27 cellular contexts compared by ENCODE assay signal in genomic region chrX:1476682-1477081, GRCh38. TPM values are rescaled to one million over a fixed set of nuclear protein-coding genes. Genes with fewer than 3 reads are reported as not detected.
A peak's percentile ranks its signal among the peaks of the same experiment; 100 is the strongest.
DNase-seq lines count a peak whose midpoint lies in the region; ATAC-seq and TF ChIP-seq lines count a peak whose summit lies in the region.
"Had no signal": no experiment of that assay in that cellular context is flagged by ENCODE, and none has a peak within 500 bp of the region (broad histone marks: within the 10 kb centered on the region; RNA-seq: fewer than 3 reads in every experiment).

No MANE protein-coding gene starts in this region.

- peaks cover 62% of the 10 kb centered on the region for H3K79me2 ChIP-seq in Karpas-422 (ENCODE audit: low read length)

- H4K20me1 ChIP-seq in Karpas-422 (ENCODE audit: insufficient read depth, low read depth, low read length): no peaks in the 10 kb centered on the region

- no peaks in the 10 kb centered on the region for H3K27me3 ChIP-seq in Karpas-422 (ENCODE audit: low read length)
- H3K27me3 ChIP-seq in esophagus muscularis mucosa: peaks cover 0 to 9% (median 0%) of the 10 kb centered on the region in 4 donors
- no peaks in the 10 kb centered on the region for H3K27me3 ChIP-seq in spleen (replicated peaks in 1 of 7)
- H3K27me3 ChIP-seq: SJCRH30 had no signal

- ATAC-seq in HG03439 (IDR thresholded peaks at IDR 0.05; ENCODE audit: unreplicated experiment) (no peak), GM19452 (IDR thresholded peaks at IDR 0.05; ENCODE audit: unreplicated experiment) (no peak)
- ATAC-seq: A549; activated naive CD8-positive, alpha-beta T cell treated with anti-CD3 and anti-CD28 coated beads, Interleukin-2, amount 50 U/mL, for 24 hours; left ventricle myocardium superior had no signal

- no peak for TF ChIP-seq POLR2A in esophagus muscularis mucosa (IDR thresholded peaks at IDR 0.05; ENCODE audit: low read depth)
- no peak for TF ChIP-seq POLR2A in spleen (IDR thresholded peaks at IDR 0.05)

- H3K4me2 ChIP-seq in Karpas-422 (ENCODE audit: low read depth, low read length, poor library complexity, severe bottlenecking): no peak overlapping the region
- H3K4me2 ChIP-seq: A549 had no signal

- TF ChIP-seq EP300 in esophagus muscularis mucosa (IDR thresholded peaks at IDR 0.05): no peak

- no peaks in the 10 kb centered on the region for H3K9me2 ChIP-seq in Karpas-422 (replicated peaks; ENCODE audit: insufficient read depth, low read length)

- WGBS in esophagus muscularis mucosa: 86% methylated on average over 4 of the region's 5 CpGs
- 93 to 100% (median 97%) methylated on average over 3 to 5 of the region's 5 CpGs for WGBS in spleen, 5 donors

- intact Hi-C loops in esophagus muscularis mucosa (cut with DNase I): no loop called here
- intact Hi-C loops in spleen (cut with DNase I; ENCODE audit: low total_unique reads): no loop called here

- no peak overlapping the region for H3K4me3 ChIP-seq in Karpas-422 (ENCODE audit: low read length)
- no peak overlapping the region for H3K4me3 ChIP-seq in esophagus muscularis mucosa
- H3K4me3 ChIP-seq in spleen: no peak overlapping the region
- H3K4me3 ChIP-seq: A549, SJCRH30, tibial artery had no signal

- H3K9ac ChIP-seq in Karpas-422 (ENCODE audit: low read length): no peak overlapping the region

- H3K36me3 ChIP-seq in Karpas-422 (ENCODE audit: insufficient read depth, low read length): peaks cover 43% of the 10 kb centered on the region
- H3K36me3 ChIP-seq in esophagus muscularis mucosa: no peaks in the 10 kb centered on the region
- H3K36me3 ChIP-seq in spleen: peaks cover 0 to 6% (median 0%) of the 10 kb centered on the region in 6 donors
- H3K36me3 ChIP-seq: SJCRH30, tibial artery had no signal

- H3K9me3 ChIP-seq in Karpas-422 (ENCODE audit: low read length): no peaks in the 10 kb centered on the region
- peaks cover 0 to 19% (median 16%) of the 10 kb centered on the region in 4 donors for H3K9me3 ChIP-seq in esophagus muscularis mucosa
- H3K9me3 ChIP-seq in spleen: peaks cover 0 to 13% (median 10%) of the 10 kb centered on the region in 8 donors
- H3K9me3 ChIP-seq: A549, Caco-2 had no signal

- TF ChIP-seq CTCF in esophagus muscularis mucosa (IDR thresholded peaks at IDR 0.05) (no peak), spleen (IDR thresholded peaks at IDR 0.05 in 8 of 11, conservative IDR thresholded peaks at IDR 0.05 in 3 of 11) (no peak)

- H2AFZ ChIP-seq in Karpas-422 (ENCODE audit: low read length): no peak overlapping the region

- H3K27ac ChIP-seq in Karpas-422 (ENCODE audit: low read length) (peak overlapping the region; percentile 100; the same call in 1 of the 2 replicates), esophagus muscularis mucosa (replicated peaks in 1 of 4) (no peak overlapping the region), spleen (no peak overlapping the region)
- H3K27ac ChIP-seq: A549, SJCRH30, tibial artery had no signal

- H3K4me1 ChIP-seq in Karpas-422 (ENCODE audit: low read length): peaks cover 55% of the 10 kb centered on the region
- peaks cover 0 to 7% (median 3%) of the 10 kb centered on the region in 4 donors for H3K4me1 ChIP-seq in esophagus muscularis mucosa
- peaks cover 5 to 54% (median 23%) of the 10 kb centered on the region in 6 donors for H3K4me1 ChIP-seq in spleen
- H3K4me1 ChIP-seq: Caco-2, tibial artery had no signal

- peak; percentile 51 for DNase-seq in activated CD8-positive, alpha-beta memory T cell treated with anti-CD3 and anti-CD28 coated beads for 24 hours
- DNase-seq in activated CD8-positive, alpha-beta memory T cell treated with anti-CD3 and anti-CD28 coated beads, Interleukin-2, amount 50 U/mL, for 48 hours: no peak
- DNase-seq in Karpas-422: no peak
- peak; percentile 19 for DNase-seq in esophagus muscularis mucosa (ENCODE audit: extremely low spot score)
- DNase-seq in spleen: peak; percentile 18
- DNase-seq in DMS53 (lab: John Stamatoyannopoulos, UW): no peak
- DNase-seq: activated B cell treated with CpG ODN at 0.5 μM for 24 hours; activated effector memory CD4-positive, alpha-beta T cell treated with Interleukin-2 at 50 U/mL for 16 hours; activated naive CD8-positive, alpha-beta T cell treated with anti-CD3 and anti-CD28 coated beads, Interleukin-2, amount 50 U/mL, for 24 hours; Caco-2; central memory CD4-positive, alpha-beta T cell; DMS79; KBM-7; left ventricle myocardium superior; MM.1S; NCI-H1417; NCI-H2081 treated with DMSO at 0.1 percent for 48 hours; NCI-H345; retina; SJCRH30; small intestine; stimulated activated CD4-positive, alpha-beta T cell treated with anti-CD3 and anti-CD28 coated beads, Interleukin-1b, Interleukin-23, amount 100 ng/mL, for 48 hours; stimulated activated CD8-positive, alpha-beta memory T cell treated with anti-CD3 and anti-CD28 coated beads, Interleukin-4, amount 100 ng/mL, for 48 hours; tibial artery had no signal

RNA-seq across cellular contexts. Expression of gene ASMTL, which starts 24.0 kb away (rescaled TPM):
- 18.4 and 51.0 TPM in 2 replicates for total RNA-seq in Karpas-422 (2014; rRNA removed; shearing (Covaris generic); ENCODE audit: low replicate concordance)
- 10 to 100 TPM; 28.7 to 52.2 (median 32.8) TPM for total RNA-seq in esophagus muscularis mucosa
- total RNA-seq in spleen: 10 to 100 TPM; 21.3 to 35.5 (median 27.9) TPM
- 10 to 100 TPM; 25.0 to 28.8 (median 26.6) TPM for polyA plus RNA-seq in spleen

Comparison
In these comparisons a context has a peak if more than half of its experiments do, and no peak if none do; other contexts are left out.
1. DNase-seq: peak in activated CD8-positive, alpha-beta memory T cell treated with anti-CD3 and anti-CD28 coated beads for 24 hours (single experiment), esophagus muscularis mucosa (single experiment) and spleen (single experiment); none in activated CD8-positive, alpha-beta memory T cell treated with anti-CD3 and anti-CD28 coated beads, Interleukin-2, amount 50 U/mL, for 48 hours (single experiment), Karpas-422 (single experiment) and DMS53 (single experiment).